In genomic region chr11:121298770-121299169, GRCh38 we compare ENCODE assay signal across 1 cellular context.
TF ChIP-seq lines count a peak whose summit lies in the region.

No MANE protein-coding gene starts in this region.

TF ChIP-seq in WTC11, 78 proteins besides CTCF, POLR2A, EP300 and RAD21:
- 0 out of 2 replicates have a peak, but pooled peaks have one; percentile 33 for TF ChIP-seq ZNF317 (CRISPR knock-in tag; IDR thresholded peaks at IDR 0.05; ENCODE audit: borderline replicate concordance, low read depth)
- TF ChIP-seq, protein P1, sequence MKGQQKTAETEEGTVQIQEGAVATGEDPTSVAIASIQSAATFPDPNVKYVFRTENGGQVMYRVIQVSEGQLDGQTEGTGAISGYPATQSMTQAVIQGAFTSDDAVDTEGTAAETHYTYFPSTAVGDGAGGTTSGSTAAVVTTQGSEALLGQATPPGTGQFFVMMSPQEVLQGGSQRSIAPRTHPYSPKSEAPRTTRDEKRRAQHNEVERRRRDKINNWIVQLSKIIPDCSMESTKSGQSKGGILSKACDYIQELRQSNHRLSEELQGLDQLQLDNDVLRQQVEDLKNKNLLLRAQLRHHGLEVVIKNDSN (CRISPR knock-in tag; IDR thresholded peaks at IDR 0.05), result 0 out of 2 replicates have a peak, but pooled peaks have one; percentile 33
- TF ChIP-seq ZNF121 (CRISPR knock-in tag; IDR thresholded peaks at IDR 0.05), result no peak
- TF ChIP-seq FOXP1 (CRISPR knock-in tag; IDR thresholded peaks at IDR 0.05; ENCODE audit: borderline replicate concordance), result no peak
- TF ChIP-seq EMX1 (CRISPR knock-in tag; IDR thresholded peaks at IDR 0.05), result no peak
TF ChIP-seq in WTC11: peak in this region for 2.
